In the genomic region with DNA sequence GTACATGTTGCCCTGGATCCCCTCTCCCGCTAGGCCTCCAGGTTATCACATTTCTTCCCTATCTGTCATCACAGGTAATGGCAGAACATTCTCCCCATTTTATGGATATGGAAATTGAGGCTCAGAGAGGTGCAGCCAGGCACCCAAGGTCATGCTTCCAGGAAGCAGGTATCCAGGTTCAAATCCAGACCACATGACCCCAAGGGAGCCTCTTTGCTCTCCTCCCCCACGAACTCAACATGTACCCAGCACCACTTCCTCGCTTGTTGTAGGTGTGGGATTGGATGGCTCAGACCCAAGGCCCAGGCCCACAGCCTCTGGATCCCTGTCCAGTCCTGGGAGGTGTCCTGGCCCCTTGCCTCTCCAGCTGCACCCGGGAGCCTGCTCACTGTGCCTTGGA, we compare ENCODE assay signal across 1 cellular context.
TF ChIP-seq lines count a peak whose summit lies in the region.

No MANE protein-coding gene starts in this region.

TF ChIP-seq in HepG2, 621 proteins besides CTCF, POLR2A, EP300 and RAD21 (continued from another document):
- TF ChIP-seq, protein P1, sequence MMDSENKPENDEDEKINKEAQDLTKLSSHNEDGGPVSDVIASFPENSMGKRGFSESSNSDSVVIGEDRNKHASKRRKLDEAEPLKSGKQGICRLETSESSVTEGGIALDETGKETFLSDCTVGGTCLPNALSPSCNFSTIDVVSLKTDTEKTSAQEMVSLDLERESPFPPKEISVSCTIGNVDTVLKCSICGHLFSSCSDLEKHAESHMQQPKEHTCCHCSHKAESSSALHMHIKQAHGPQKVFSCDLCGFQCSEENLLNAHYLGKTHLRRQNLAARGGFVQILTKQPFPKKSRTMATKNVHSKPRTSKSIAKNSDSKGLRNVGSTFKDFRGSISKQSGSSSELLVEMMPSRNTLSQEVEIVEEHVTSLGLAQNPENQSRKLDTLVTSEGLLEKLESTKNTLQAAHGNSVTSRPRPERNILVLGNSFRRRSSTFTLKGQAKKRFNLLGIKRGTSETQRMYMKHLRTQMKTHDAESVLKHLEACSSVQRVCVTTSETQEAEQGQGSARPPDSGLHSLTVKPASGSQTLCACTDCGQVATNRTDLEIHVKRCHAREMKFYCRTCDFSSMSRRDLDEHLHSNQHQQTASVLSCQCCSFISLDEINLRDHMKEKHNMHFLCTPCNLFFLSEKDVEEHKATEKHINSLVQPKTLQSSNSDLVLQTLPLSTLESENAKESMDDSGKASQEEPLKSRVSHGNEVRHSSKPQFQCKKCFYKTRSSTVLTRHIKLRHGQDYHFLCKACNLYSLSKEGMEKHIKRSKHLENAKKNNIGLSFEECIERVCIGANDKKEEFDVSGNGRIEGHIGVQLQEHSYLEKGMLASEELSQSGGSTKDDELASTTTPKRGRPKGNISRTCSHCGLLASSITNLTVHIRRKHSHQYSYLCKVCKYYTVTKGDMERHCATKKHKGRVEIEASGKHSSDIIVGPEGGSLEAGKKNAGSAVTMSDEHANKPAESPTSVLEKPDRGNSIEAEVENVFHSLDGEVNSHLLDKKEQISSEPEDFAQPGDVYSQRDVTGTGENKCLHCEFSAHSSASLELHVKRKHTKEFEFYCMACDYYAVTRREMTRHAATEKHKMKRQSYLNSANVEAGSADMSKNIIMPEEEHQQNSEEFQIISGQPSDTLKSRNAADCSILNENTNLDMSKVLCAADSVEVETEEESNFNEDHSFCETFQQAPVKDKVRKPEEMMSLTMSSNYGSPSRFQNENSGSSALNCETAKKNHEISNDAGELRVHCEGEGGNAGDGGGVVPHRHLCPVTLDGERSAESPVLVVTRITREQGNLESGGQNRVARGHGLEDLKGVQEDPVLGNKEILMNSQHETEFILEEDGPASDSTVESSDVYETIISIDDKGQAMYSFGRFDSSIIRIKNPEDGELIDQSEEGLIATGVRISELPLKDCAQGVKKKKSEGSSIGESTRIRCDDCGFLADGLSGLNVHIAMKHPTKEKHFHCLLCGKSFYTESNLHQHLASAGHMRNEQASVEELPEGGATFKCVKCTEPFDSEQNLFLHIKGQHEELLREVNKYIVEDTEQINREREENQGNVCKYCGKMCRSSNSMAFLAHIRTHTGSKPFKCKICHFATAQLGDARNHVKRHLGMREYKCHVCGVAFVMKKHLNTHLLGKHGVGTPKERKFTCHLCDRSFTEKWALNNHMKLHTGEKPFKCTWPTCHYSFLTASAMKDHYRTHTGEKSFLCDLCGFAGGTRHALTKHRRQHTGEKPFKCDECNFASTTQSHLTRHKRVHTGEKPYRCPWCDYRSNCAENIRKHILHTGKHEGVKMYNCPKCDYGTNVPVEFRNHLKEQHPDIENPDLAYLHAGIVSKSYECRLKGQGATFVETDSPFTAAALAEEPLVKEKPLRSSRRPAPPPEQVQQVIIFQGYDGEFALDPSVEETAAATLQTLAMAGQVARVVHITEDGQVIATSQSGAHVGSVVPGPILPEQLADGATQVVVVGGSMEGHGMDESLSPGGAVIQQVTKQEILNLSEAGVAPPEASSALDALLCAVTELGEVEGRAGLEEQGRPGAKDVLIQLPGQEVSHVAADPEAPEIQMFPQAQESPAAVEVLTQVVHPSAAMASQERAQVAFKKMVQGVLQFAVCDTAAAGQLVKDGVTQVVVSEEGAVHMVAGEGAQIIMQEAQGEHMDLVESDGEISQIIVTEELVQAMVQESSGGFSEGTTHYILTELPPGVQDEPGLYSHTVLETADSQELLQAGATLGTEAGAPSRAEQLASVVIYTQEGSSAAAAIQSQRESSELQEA (CRISPR knock-in tag; IDR thresholded peaks at IDR 0.05; ENCODE audit: not compliant biosample characterization): no peak
TF ChIP-seq in HepG2: peak in this region for 1.
